23 cellular contexts compared by ENCODE assay signal in the genomic region with DNA sequence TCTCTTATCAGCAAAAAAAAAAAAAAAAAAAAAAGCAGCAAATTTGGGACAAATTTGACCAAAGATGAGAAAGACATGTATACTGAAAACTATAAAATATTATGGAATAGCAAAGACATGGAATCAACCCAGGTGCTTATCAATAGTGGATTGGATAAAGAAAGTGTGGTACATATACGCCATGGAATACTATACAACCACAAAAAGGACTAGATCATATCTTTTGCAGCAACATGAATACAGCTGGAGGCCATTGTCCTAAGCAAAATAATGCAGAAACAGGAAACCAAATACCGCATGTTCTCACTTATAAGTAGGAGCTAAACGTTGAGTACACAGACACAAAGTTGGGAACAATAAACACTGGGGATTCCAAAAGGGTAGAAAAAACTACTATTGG. TPM values are rescaled to one million over a fixed set of nuclear protein-coding genes. Genes with fewer than 3 reads are reported as not detected.
"Had no signal": no experiment of that assay in that cellular context is flagged by ENCODE, and none has a peak within 500 bp of the region (broad histone marks: within the 10 kb centered on the region; RNA-seq: fewer than 3 reads in every experiment).

No MANE protein-coding gene starts in this region.

- H3K36me3 Mint-ChIP-seq: mesothelial cell of epicardium; naive thymus-derived CD4-positive, alpha-beta T cell; natural killer cell treated with Interleukin-12 subunit alpha and Interleukin-12 subunit beta and Interleukin-15 and Interleukin-18, amount 100 ng/mL, for 72 hours had no signal

- DNase-seq: islet precursor cell; left ventricle myocardium inferior; mesendoderm; naive thymus-derived CD4-positive, alpha-beta T cell; ovary; right lobe of liver; stimulated activated CD4-positive, alpha-beta T cell treated with anti-CD3 and anti-CD28 coated beads, Interleukin-1b, Interleukin-23, amount 100 ng/mL, for 48 hours; stimulated activated CD4-positive, alpha-beta T cell treated with anti-CD3 and anti-CD28 coated beads, Interleukin-2, amount 100 ng/mL, for 48 hours; stimulated activated CD4-positive, alpha-beta T cell treated with anti-CD3 and anti-CD28 coated beads, Interleukin-4, amount 100 ng/mL, for 4 hours; stimulated activated CD8-positive, alpha-beta memory T cell treated with anti-CD3 and anti-CD28 coated beads, Interleukin-4, amount 100 ng/mL, for 48 hours; stimulated activated naive B cell treated with anti-CD40 and anti-IgM and Interleukin-4, amounts not matched to agents 10 μg/mL and 1 μg/mL and 100 μg/mL, for 72 hours; stimulated activated naive CD8-positive, alpha-beta T cell treated with anti-CD3 and anti-CD28 coated beads, Interleukin-15, Interleukin-2, amounts not matched to agents 100 U/mL and 50 U/mL, for 24 hours; stomach; tibial artery; trophoblast cell; upper lobe of right lung had no signal

- FAIRE-seq: urothelium cell line had no signal

- H3K27me3 Mint-ChIP-seq: stimulated activated naive B cell treated with anti-CD40 and anti-IgM and Interleukin-4, amounts not matched to agents 10 μg/mL and 1 μg/mL and 100 μg/mL, for 72 hours had no signal

- H3K4me3 Mint-ChIP-seq: mesothelial cell of epicardium; naive thymus-derived CD4-positive, alpha-beta T cell; natural killer cell treated with Interleukin-12 subunit alpha and Interleukin-12 subunit beta and Interleukin-15 and Interleukin-18, amount 100 ng/mL, for 72 hours; stimulated activated naive B cell treated with anti-CD40 and anti-IgM and Interleukin-4, amounts not matched to agents 10 μg/mL and 1 μg/mL and 100 μg/mL, for 72 hours had no signal

- H3K9me3 Mint-ChIP-seq: natural killer cell treated with Interleukin-12 subunit alpha and Interleukin-12 subunit beta and Interleukin-15 and Interleukin-18, amount 100 ng/mL, for 72 hours had no signal

- ATAC-seq: naive thymus-derived CD4-positive, alpha-beta T cell; natural killer cell treated with Interleukin-12 subunit alpha and Interleukin-12 subunit beta and Interleukin-15 and Interleukin-18, amount 100 ng/mL, for 72 hours; right lobe of liver; stimulated activated naive B cell treated with anti-CD40 and anti-IgM and Interleukin-4, amounts not matched to agents 10 μg/mL and 1 μg/mL and 100 μg/mL, for 72 hours; stimulated activated naive CD8-positive, alpha-beta T cell treated with anti-CD3 and anti-CD28 coated beads, Interleukin-15, Interleukin-2, amounts not matched to agents 100 U/mL and 50 U/mL, for 24 hours; upper lobe of right lung had no signal

- H3K27ac Mint-ChIP-seq: mesothelial cell of epicardium; natural killer cell treated with Interleukin-12 subunit alpha and Interleukin-12 subunit beta and Interleukin-15 and Interleukin-18, amount 100 ng/mL, for 72 hours; progenitor cell of endocrine pancreas; stimulated activated naive B cell treated with anti-CD40 and anti-IgM and Interleukin-4, amounts not matched to agents 10 μg/mL and 1 μg/mL and 100 μg/mL, for 72 hours had no signal

RNA-seq across cellular contexts. Expression of gene LYVE1, which starts 25.7 kb away (rescaled TPM):
- total RNA-seq: kidney epithelial cell; naive thymus-derived CD4-positive, alpha-beta T cell; natural killer cell treated with Interleukin-12 subunit alpha and Interleukin-12 subunit beta and Interleukin-15 and Interleukin-18, amount 100 ng/mL, for 72 hours; progenitor cell of endocrine pancreas; smooth muscle cell had no signal
- polyA plus RNA-seq: naive thymus-derived CD4-positive, alpha-beta T cell; neural cell; smooth muscle cell had no signal
